ENCODE assay signal across 8 cellular contexts in the genomic region with DNA sequence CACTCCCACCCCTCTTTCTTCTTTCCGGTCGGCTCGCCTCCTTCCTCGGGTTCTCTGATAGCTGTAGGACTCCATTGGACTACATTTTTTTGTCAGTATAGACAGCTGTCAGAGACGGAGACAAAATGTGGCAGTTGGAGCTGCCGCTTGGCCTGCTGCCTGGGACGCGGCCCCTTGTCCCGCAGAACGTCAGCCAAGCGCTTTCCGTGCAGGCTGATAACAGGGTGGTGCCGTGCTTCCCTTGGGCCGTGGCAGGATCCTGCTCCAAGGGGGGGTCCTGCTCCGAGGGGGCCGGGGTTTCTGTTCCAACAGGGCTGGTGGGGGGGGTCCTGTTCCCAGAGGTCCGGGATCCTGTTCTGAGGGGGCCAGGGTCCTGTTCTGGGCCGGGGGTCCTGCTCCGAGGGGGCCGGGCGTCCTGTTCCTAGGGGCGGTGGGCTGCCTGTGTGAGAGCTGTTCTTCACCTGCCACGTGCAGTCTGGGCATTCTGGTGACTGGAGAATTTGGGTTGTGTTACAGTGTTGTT. TPM values are rescaled to one million over a fixed set of nuclear protein-coding genes. Genes with fewer than 3 reads are reported as not detected.
A peak's percentile ranks its signal among the peaks of the same experiment; 100 is the strongest.
DNase-seq lines count a peak whose midpoint lies in the region; ATAC-seq and TF ChIP-seq lines count a peak whose summit lies in the region.

No MANE protein-coding gene starts in this region.

- H3K4me1 ChIP-seq in HUES6 (ENCODE audit: control insufficient read depth, insufficient read depth, low read length): peaks cover 59% of the 10 kb centered on the region
- no peaks in the 10 kb centered on the region; the same call in 1 of the 2 replicates for H3K4me1 ChIP-seq in BE2C

- H3K4me1 Mint-ChIP-seq in activated naive CD8-positive, alpha-beta T cell (ENCODE audit: low read depth): peaks cover 62% of the 10 kb centered on the region

- H3K27me3 ChIP-seq in HUES6 (ENCODE audit: control insufficient read depth, insufficient read depth, low read length): no peaks in the 10 kb centered on the region
- no peaks in the 10 kb centered on the region for H3K27me3 ChIP-seq in BE2C

- H3K36me3 ChIP-seq in HUES6 (ENCODE audit: control insufficient read depth, insufficient read depth, low read length) (no peaks in the 10 kb centered on the region), BE2C (no peaks in the 10 kb centered on the region)

- no peaks in the 10 kb centered on the region for H3K27me3 Mint-ChIP-seq in activated naive CD8-positive, alpha-beta T cell

- H3K4me3 Mint-ChIP-seq in activated naive CD8-positive, alpha-beta T cell: peak overlapping the region; percentile 95

- intact Hi-C loops in left ventricle myocardium superior (cut with micrococcal nuclease): no loop called here

- ATAC-seq in left ventricle myocardium superior: no peak
- ATAC-seq in GM21825 (IDR thresholded peaks at IDR 0.05; ENCODE audit: unreplicated experiment): no peak

- DNase-seq in left ventricle myocardium superior (peak; percentile 49), NK-92 (lab: John Stamatoyannopoulos, UW; ENCODE audit: unreplicated experiment) (no peak), NCI-H69 (lab: John Stamatoyannopoulos, UW) (no peak), BE2C (no peak)

- no peaks in the 10 kb centered on the region for H3K9me3 ChIP-seq in HUES6 (ENCODE audit: control insufficient read depth, insufficient read depth, low read depth, low read length)
- H3K9me3 ChIP-seq in BE2C: no peaks in the 10 kb centered on the region

- H3K4me3 ChIP-seq in HUES6 (ENCODE audit: low read depth, low read length): no peak overlapping the region
- peak overlapping the region; percentile 55 to 75 (median 67) for H3K4me3 ChIP-seq in skin epidermis
- H3K4me3 ChIP-seq in BE2C (ENCODE audit: low read depth, low read length): no peak overlapping the region

- no peak for TF ChIP-seq CTCF in BE2C (IDR thresholded peaks at IDR 0.05; ENCODE audit: low read depth, low read length)

- H3K36me3 Mint-ChIP-seq in activated naive CD8-positive, alpha-beta T cell: no peaks in the 10 kb centered on the region

- H3K27ac ChIP-seq in HUES6 (ENCODE audit: low read depth, low read length) (no peak overlapping the region), skin epidermis (peak overlapping the region in 19 of 21 experiments; percentile 75 to 90 (median 81))

- no peaks in the 10 kb centered on the region for H3K9me3 Mint-ChIP-seq in activated naive CD8-positive, alpha-beta T cell (ENCODE audit: low read depth)

- H3K27ac Mint-ChIP-seq in activated naive CD8-positive, alpha-beta T cell: peak overlapping the region; percentile 89

- peak overlapping the region; percentile 48 for H3K9ac ChIP-seq in HUES6 (ENCODE audit: low read length)

RNA-seq across cellular contexts. Expression of gene SKI, which starts 4.9 kb away (rescaled TPM):
- total RNA-seq in left ventricle myocardium superior: 35.3 TPM
- 22.2 TPM for polyA plus RNA-seq in BE2C (2012; ENCODE audit: insufficient read depth, insufficient read length, low read depth)

RNA-seq across cellular contexts. Expression of gene FAAP20, which starts 38.4 kb away (rescaled TPM):
- total RNA-seq in left ventricle myocardium superior: 38.4 TPM
- polyA plus RNA-seq in BE2C (2012; ENCODE audit: insufficient read depth, insufficient read length, low read depth): 37.3 TPM

Comparison
In these comparisons a context has a peak if more than half of its experiments do, and no peak if none do; other contexts are left out.
1. H3K4me3 ChIP-seq: peak in skin epidermis (7 of 7); none in HUES6 (single experiment) and BE2C (single experiment).